8 cellular contexts compared by ENCODE assay signal in genomic region chr14:24299255-24300191, GRCh38. TPM values are rescaled to one million over a fixed set of nuclear protein-coding genes. Genes with fewer than 3 reads are reported as not detected.
DNase-seq lines count a peak whose midpoint lies in the region; ATAC-seq, FAIRE-seq and TF ChIP-seq lines count a peak whose summit lies in the region.

TSS of gene DHRS1 (minus strand) at chr14:24299780. CDS start at chr14:24299106, 674 bp downstream.
TSS of gene NOP9 (plus strand) at chr14:24299850. CDS start at chr14:24299955, 105 bp downstream.

- H3K9me3 ChIP-seq in mucosa of stomach (ENCODE audit: control insufficient read depth, low read length): no peaks in the 10 kb centered on the region

- in situ Hi-C loops in Caki2 (cut with HindIII; ENCODE audit: low pct_unique_long_range_greater_than_20kb, low sequenced_read_pairs): no loop called here

- DNase-seq in Caki2 (ENCODE audit: low read depth) (peak; percentile 77), HTR-8/SVneo (ENCODE audit: insufficient read length, low spot score) (peak; percentile 81), OCI-M1 (lab: John Stamatoyannopoulos, UW) (peak; percentile 92), epithelial cell of proximal tubule (ENCODE audit: low read depth) (no peak)
- peak; percentile 98 for DNase-seq in activated T-cell treated with anti-CD3 and anti-CD28 coated beads, Interleukin-2, amount 50 U/mL, for 1 hour
- DNase-seq in stimulated activated CD8-positive, alpha-beta memory T cell treated with anti-CD3 and anti-CD28 coated beads, Interleukin-4, amount 100 ng/mL, for 48 hours: peak; percentile 98

- H3K4me3 ChIP-seq in epithelial cell of proximal tubule (ENCODE audit: low read depth, low read length) (peak within 1 kb of the TSS; percentile 91), mucosa of stomach (ENCODE audit: low read length) (peak within 1 kb of the TSS; percentile 98)

- peak; percentile 55 for ATAC-seq in GM21360 (IDR thresholded peaks at IDR 0.05; ENCODE audit: unreplicated experiment)

- TF ChIP-seq CTCF in epithelial cell of proximal tubule (conservative IDR thresholded peaks at IDR 0.05; ENCODE audit: low read depth, low read length): no peak

- H3K9ac ChIP-seq in mucosa of stomach (ENCODE audit: low read length): peak within 1 kb of the TSS; percentile 90

- H3K27me3 ChIP-seq in mucosa of stomach (ENCODE audit: control insufficient read depth, insufficient read depth, low read length): no peaks in the 10 kb centered on the region

- no peak for FAIRE-seq in HTR-8/SVneo (lab: Jason Lieb, UNC)

- peaks cover 12% of the 10 kb centered on the region for H3K36me3 ChIP-seq in mucosa of stomach (ENCODE audit: control insufficient read depth, insufficient read depth, low read length)

- peaks cover 29% of the 10 kb centered on the region for H3K4me1 ChIP-seq in mucosa of stomach (ENCODE audit: control insufficient read depth, insufficient read depth, low read length)

RNA-seq across cellular contexts. Expression of gene DHRS1, which starts in this region (rescaled TPM):
- 5.3 and 9.2 TPM in 2 replicates for total RNA-seq in Caki2 (2014; rRNA removed; shearing (Covaris generic); ENCODE audit: low replicate concordance)
- total RNA-seq in epithelial cell of proximal tubule: 25.7 and 26.4 TPM in 2 replicates

RNA-seq across cellular contexts. Expression of gene NOP9, which starts in this region (rescaled TPM):
- 8.8 and 13.8 TPM in 2 replicates for total RNA-seq in Caki2 (2014; rRNA removed; shearing (Covaris generic); ENCODE audit: low replicate concordance)
- 17.1 and 32.6 TPM in 2 replicates for total RNA-seq in epithelial cell of proximal tubule
